ENCODE assay signal across 15 cellular contexts in genomic region chr5:139975306-139975705, GRCh38.
DNase-seq lines count a peak whose midpoint lies in the region; ATAC-seq and TF ChIP-seq lines count a peak whose summit lies in the region.
"Had no signal": no experiment of that assay in that cellular context is flagged by ENCODE, and none has a peak within 500 bp of the region (broad histone marks: within the 10 kb centered on the region; RNA-seq: fewer than 3 reads in every experiment).

No MANE protein-coding gene starts in this region.

- WGBS in heart right ventricle, 2 donors, result 88 to 92% methylated on average over 3 of the region's 3 CpGs
- WGBS in SK-N-SH (ENCODE audit: low lambda C conversion rate), result 96% methylated on average over 3 of the region's 3 CpGs

- H3K27ac ChIP-seq in heart right ventricle (no peak overlapping the region), left ventricle myocardium inferior (replicated peaks) (no peak overlapping the region), SK-N-SH (ENCODE audit: low read depth in 2 of 2, low read length in 1 of 2) (peak overlapping the region in 1 of 2 experiments; percentile 12; a peak in 1 of 4 replicates), left lung (no peak overlapping the region), breast epithelium (no peak overlapping the region)
- H3K27ac ChIP-seq: Peyer's patch had no signal

- DNase-seq in heart right ventricle (peak in 1 of 2 donors; percentile 5), left ventricle myocardium inferior (no peak), SK-N-SH (no peak), left lung (no peak), breast epithelium (ENCODE audit: low spot score in 2 of 2) (no peak)
- DNase-seq: DMS153, NCI-H187 treated with DMSO at 0.1 percent for 48 hours, NCI-H446 treated with DMSO at 0.1 percent for 48 hours, NCI-H774, SHP77 treated with DMSO at 0.1 percent for 48 hours had no signal

- H3K27me3 ChIP-seq in heart right ventricle (no peaks in the 10 kb centered on the region), left ventricle myocardium inferior (ENCODE audit: low read depth) (no peaks in the 10 kb centered on the region), SK-N-SH (ENCODE audit: insufficient read depth) (no peaks in the 10 kb centered on the region), left lung (no peaks in the 10 kb centered on the region), breast epithelium (no peaks in the 10 kb centered on the region)
- H3K27me3 ChIP-seq: Peyer's patch had no signal

- no peaks in the 10 kb centered on the region for H3K36me3 Mint-ChIP-seq in stimulated activated memory B cell treated with anti-CD40 and anti-IgM and Interleukin-4, amounts not matched to agents 10 μg/mL and 1 μg/mL and 100 μg/mL, for 72 hours
- H3K36me3 Mint-ChIP-seq: CD14-positive monocyte had no signal

- CTCF ChIA-PET in SK-N-SH (lab: Yijun Ruan, JAX), result interaction anchor here (1.4 to 14.8 kb wide), 2 partner anchors 187 to 200 kb away, joined by 3 to 484 read pairs; no protein-coding TSS in a partner anchor

- H3K9me3 ChIP-seq in heart right ventricle, result no peaks in the 10 kb centered on the region
- no peaks in the 10 kb centered on the region for H3K9me3 ChIP-seq in left ventricle myocardium inferior (replicated peaks)
- no peaks in the 10 kb centered on the region for H3K9me3 ChIP-seq in SK-N-SH
- no peaks in the 10 kb centered on the region for H3K9me3 ChIP-seq in left lung
- no peaks in the 10 kb centered on the region for H3K9me3 ChIP-seq in breast epithelium
- H3K9me3 ChIP-seq: Peyer's patch had no signal

- no peak for TF ChIP-seq RAD21 in SK-N-SH (IDR thresholded peaks at IDR 0.05; ENCODE audit: low read length)

- no peaks in the 10 kb centered on the region for H3F3A ChIP-seq in SK-N-SH (replicated peaks; ENCODE audit: insufficient read depth)

- no peak overlapping the region for H3K4me3 Mint-ChIP-seq in stimulated activated memory B cell treated with anti-CD40 and anti-IgM and Interleukin-4, amounts not matched to agents 10 μg/mL and 1 μg/mL and 100 μg/mL, for 72 hours
- H3K4me3 Mint-ChIP-seq: CD14-positive monocyte had no signal

- no peaks in the 10 kb centered on the region for H3K9me2 ChIP-seq in SK-N-SH

- ATAC-seq in heart right ventricle, result peak in 6 of 8 donors; percentile 33 to 76 (median 56)
- peak; percentile 26 for ATAC-seq in left lung
- ATAC-seq in stimulated activated memory B cell treated with anti-CD40 and anti-IgM and Interleukin-4, amounts not matched to agents 10 μg/mL and 1 μg/mL and 100 μg/mL, for 72 hours, result no peak
- ATAC-seq in GM18505 (IDR thresholded peaks at IDR 0.05; ENCODE audit: unreplicated experiment), result no peak

- TF ChIP-seq POLR2A in GM18505 (IDR thresholded peaks at IDR 0.05; ENCODE audit: borderline replicate concordance, extremely low read depth, insufficient read depth, insufficient read length) (no peak), breast epithelium (IDR thresholded peaks at IDR 0.05) (no peak)

- H4K20me1 ChIP-seq in SK-N-SH (ENCODE audit: insufficient read depth), result no peaks in the 10 kb centered on the region

- peaks cover 57% of the 10 kb centered on the region for H3K27me3 Mint-ChIP-seq in stimulated activated memory B cell treated with anti-CD40 and anti-IgM and Interleukin-4, amounts not matched to agents 10 μg/mL and 1 μg/mL and 100 μg/mL, for 72 hours

- no peak overlapping the region for H3K9ac ChIP-seq in SK-N-SH

- POLR2A ChIA-PET in SK-N-SH (lab: Yijun Ruan, JAX), result no interaction called here

- TF ChIP-seq EP300 in SK-N-SH (IDR thresholded peaks at IDR 0.05; ENCODE audit: borderline replicate concordance in 1 of 2, low read depth in 1 of 2, low read length in 1 of 2), result no peak

- H3K4me2 ChIP-seq in SK-N-SH, result no peak overlapping the region

- no peaks in the 10 kb centered on the region for H3K79me2 ChIP-seq in SK-N-SH (ENCODE audit: insufficient read depth)

- intact Hi-C loops in heart right ventricle (cut with DNase I) (loop anchor here in 2 of 10 donors (10.0 kb wide), 2 partner anchors 69 to 179 kb away; partner anchors contain the start of gene NRG2 (in 1 of the 2)), left ventricle myocardium inferior (cut with micrococcal nuclease) (no loop called here), left lung (cut with DNase I) (no loop called here), breast epithelium (cut with DNase I; ENCODE audit: low total_unique reads) (no loop called here)

- H3K4me1 Mint-ChIP-seq in stimulated activated memory B cell treated with anti-CD40 and anti-IgM and Interleukin-4, amounts not matched to agents 10 μg/mL and 1 μg/mL and 100 μg/mL, for 72 hours, result no peaks in the 10 kb centered on the region
- H3K4me1 Mint-ChIP-seq: CD14-positive monocyte had no signal

- H3K4me1 ChIP-seq in heart right ventricle (peaks cover 0 to 35% (median 8%) of the 10 kb centered on the region in 9 donors), left ventricle myocardium inferior (peaks cover 30% of the 10 kb centered on the region), SK-N-SH (ENCODE audit: control insufficient read depth in 1 of 2, insufficient read depth in 2 of 2, low read depth in 1 of 2, low read length in 1 of 2) (peaks cover 0 to 11% of the 10 kb centered on the region in 2 experiments; a peak in 1 of 4 replicates), left lung (no peaks in the 10 kb centered on the region), breast epithelium (peaks cover 0 to 5% of the 10 kb centered on the region in 2 donors)
- H3K4me1 ChIP-seq: Peyer's patch had no signal

- H3K27ac Mint-ChIP-seq in stimulated activated memory B cell treated with anti-CD40 and anti-IgM and Interleukin-4, amounts not matched to agents 10 μg/mL and 1 μg/mL and 100 μg/mL, for 72 hours, result no peak overlapping the region
- H3K27ac Mint-ChIP-seq: CD14-positive monocyte had no signal

- TF ChIP-seq CTCF in heart right ventricle (IDR thresholded peaks at IDR 0.05) (no peak), left ventricle myocardium inferior (IDR thresholded peaks at IDR 0.05; ENCODE audit: borderline replicate concordance) (no peak), SK-N-SH (IDR thresholded peaks at IDR 0.05) (no peak), left lung (IDR thresholded peaks at IDR 0.05) (no peak), breast epithelium (IDR thresholded peaks at IDR 0.05) (no peak)

- H2AFZ ChIP-seq in SK-N-SH (ENCODE audit: low read depth), result no peak overlapping the region

- H3K36me3 ChIP-seq in heart right ventricle, result no peaks in the 10 kb centered on the region
- H3K36me3 ChIP-seq in left ventricle myocardium inferior, result no peaks in the 10 kb centered on the region
- no peaks in the 10 kb centered on the region for H3K36me3 ChIP-seq in SK-N-SH (replicated peaks in 1 of 2; ENCODE audit: control insufficient read depth in 1 of 2, insufficient read depth in 2 of 2, low read length in 1 of 2)
- H3K36me3 ChIP-seq in left lung, result no peaks in the 10 kb centered on the region
- H3K36me3 ChIP-seq in breast epithelium, result no peaks in the 10 kb centered on the region
- H3K36me3 ChIP-seq: Peyer's patch had no signal

- no peak overlapping the region for H3K4me3 ChIP-seq in heart right ventricle
- H3K4me3 ChIP-seq in left ventricle myocardium inferior, result no peak overlapping the region
- H3K4me3 ChIP-seq in SK-N-SH (ENCODE audit: low read depth in 2 of 2, low read length in 1 of 2), result no peak overlapping the region
- H3K4me3 ChIP-seq in left lung, result no peak overlapping the region
- no peak overlapping the region for H3K4me3 ChIP-seq in breast epithelium
- H3K4me3 ChIP-seq: K562, Peyer's patch had no signal

- no peaks in the 10 kb centered on the region for H3K9me3 Mint-ChIP-seq in stimulated activated memory B cell treated with anti-CD40 and anti-IgM and Interleukin-4, amounts not matched to agents 10 μg/mL and 1 μg/mL and 100 μg/mL, for 72 hours

TF ChIP-seq in SK-N-SH, 30 proteins besides CTCF, POLR2A, EP300 and RAD21:
- TF ChIP-seq TAF1 (IDR thresholded peaks at IDR 0.05; ENCODE audit: borderline replicate concordance, low read depth, low read length) (no peak), TCF12 (IDR thresholded peaks at IDR 0.05) (peak; percentile 47)

Comparison
In these comparisons a context has a peak if more than half of its experiments do, and no peak if none do; other contexts are left out.
1. ATAC-seq: peak in heart right ventricle (6 of 8) and left lung (single experiment); none in stimulated activated memory B cell treated with anti-CD40 and anti-IgM and Interleukin-4, amounts not matched to agents 10 μg/mL and 1 μg/mL and 100 μg/mL, for 72 hours (single experiment) and GM18505 (single experiment).